16 cellular contexts compared by ENCODE assay signal in genomic region chr6:31952890-31953289, GRCh38. TPM values are rescaled to one million over a fixed set of nuclear protein-coding genes. Genes with fewer than 3 reads are reported as not detected.
DNase-seq lines count a peak whose midpoint lies in the region; ATAC-seq, FAIRE-seq and TF ChIP-seq lines count a peak whose summit lies in the region.
"Had no signal": no experiment of that assay in that cellular context is flagged by ENCODE, and none has a peak within 500 bp of the region (broad histone marks: within the 10 kb centered on the region; RNA-seq: fewer than 3 reads in every experiment).

No MANE protein-coding gene starts in this region.

- CTCF ChIA-PET in WTC11 (lab: Charles Lee): interaction anchor here (0.6 to 2.1 kb wide), 37 partner anchors 11 to 406 kb away, joined by 3 to 21 read pairs (median 5); partner anchors contain the start of genes ABHD16A, ATP6V1G2, C2 and C6orf47

- no peak for ATAC-seq in HG02970 (IDR thresholded peaks at IDR 0.05; ENCODE audit: low FRiP score, unreplicated experiment)
- no peak for ATAC-seq in WTC11

- H3K27me3 Mint-ChIP-seq in activated naive CD4-positive, alpha-beta T cell treated with anti-CD3 and anti-CD28 coated beads, Interleukin-2, amount 50 U/mL, for 24 hours: no peaks in the 10 kb centered on the region
- H3K27me3 Mint-ChIP-seq in WTC11 (ENCODE audit: low read depth): peaks cover 12% of the 10 kb centered on the region

- peaks cover 9% of the 10 kb centered on the region for H3K4me1 Mint-ChIP-seq in activated naive CD4-positive, alpha-beta T cell treated with anti-CD3 and anti-CD28 coated beads, Interleukin-2, amount 50 U/mL, for 24 hours
- peaks cover 4% of the 10 kb centered on the region for H3K4me1 Mint-ChIP-seq in WTC11

- no peaks in the 10 kb centered on the region for H3K27me3 ChIP-seq in subcutaneous abdominal adipose tissue (ENCODE audit: control insufficient read depth in 5 of 5, insufficient read depth in 4 of 5, low read length in 5 of 5)

- no peak for DNase-seq in activated naive CD4-positive, alpha-beta T cell treated with Interleukin-2 at 50 U/mL for 16 hours
- DNase-seq in kidney (peak; percentile 38), WTC11 (ENCODE audit: low spot score) (no peak)
- DNase-seq: KG1; natural killer cell; NK-92 treated with Interleukin-12 subunit alpha and Interleukin-12 subunit beta, amount 100 ng/mL, for 24 hours; stimulated activated CD4-positive, alpha-beta T cell treated with anti-CD3 and anti-CD28 coated beads, Interleukin-4, amount 100 ng/mL, for 4 hours; T1000 had no signal

- peak overlapping the region; percentile 31 for H3K27ac Mint-ChIP-seq in activated naive CD4-positive, alpha-beta T cell treated with anti-CD3 and anti-CD28 coated beads, Interleukin-2, amount 50 U/mL, for 24 hours
- H3K27ac Mint-ChIP-seq in WTC11: no peak overlapping the region; the same call in 1 of the 2 replicates
- H3K27ac Mint-ChIP-seq: activated T-helper 2 cell treated with anti-CD3 and anti-CD28 coated beads, Interferon-gamma antibody, Interleukin-2, Interleukin-4, amounts not matched to agents 10 μg/mL and 5 μg/mL and 100 μg/mL, durations not matched to agents 14 hours and 24 hours and 36 hours had no signal

- H3K9me3 ChIP-seq in kidney (ENCODE audit: control insufficient read depth in 1 of 2, low read length in 2 of 2) (no peaks in the 10 kb centered on the region), subcutaneous abdominal adipose tissue (ENCODE audit: control insufficient read depth in 5 of 5, low read length in 5 of 5) (no peaks in the 10 kb centered on the region)
- H3K9me3 ChIP-seq: Caco-2, left ventricle myocardium inferior had no signal

- H3K4me3 ChIP-seq in kidney (ENCODE audit: low read length in 2 of 2) (no peak overlapping the region), subcutaneous abdominal adipose tissue (ENCODE audit: low read depth in 1 of 5, low read length in 5 of 5) (no peak overlapping the region)
- H3K4me3 ChIP-seq: left ventricle myocardium inferior had no signal

- TF ChIP-seq CTCF in kidney (IDR thresholded peaks at IDR 0.05; ENCODE audit: borderline replicate concordance, extremely low read depth, insufficient read depth) (no peak), WTC11 (IDR thresholded peaks at IDR 0.05) (no peak; the same call in 1 of the 2 replicates)

- no peaks in the 10 kb centered on the region for H3K9me3 Mint-ChIP-seq in activated naive CD4-positive, alpha-beta T cell treated with anti-CD3 and anti-CD28 coated beads, Interleukin-2, amount 50 U/mL, for 24 hours
- no peaks in the 10 kb centered on the region for H3K9me3 Mint-ChIP-seq in WTC11
- H3K9me3 Mint-ChIP-seq: activated T-helper 2 cell treated with anti-CD3 and anti-CD28 coated beads, Interferon-gamma antibody, Interleukin-2, Interleukin-4, amounts not matched to agents 10 μg/mL and 5 μg/mL and 100 μg/mL, durations not matched to agents 14 hours and 24 hours and 36 hours; natural killer cell had no signal

- no peak overlapping the region for H3K4me3 Mint-ChIP-seq in activated naive CD4-positive, alpha-beta T cell treated with anti-CD3 and anti-CD28 coated beads, Interleukin-2, amount 50 U/mL, for 24 hours
- no peak overlapping the region for H3K4me3 Mint-ChIP-seq in WTC11
- H3K4me3 Mint-ChIP-seq: natural killer cell had no signal

- H3K36me3 ChIP-seq in kidney (ENCODE audit: control insufficient read depth in 1 of 2, insufficient read depth in 2 of 2, low read length in 2 of 2): peaks cover 34 to 35% of the 10 kb centered on the region in 2 donors
- peaks cover 4 to 62% (median 52%) of the 10 kb centered on the region in 5 donors for H3K36me3 ChIP-seq in subcutaneous abdominal adipose tissue (ENCODE audit: control insufficient read depth in 5 of 5, insufficient read depth in 5 of 5, low read length in 5 of 5)

- intact Hi-C loops in kidney (cut with DNase I): no loop called here

- H3K36me3 Mint-ChIP-seq in activated naive CD4-positive, alpha-beta T cell treated with anti-CD3 and anti-CD28 coated beads, Interleukin-2, amount 50 U/mL, for 24 hours: peaks cover 9% of the 10 kb centered on the region
- peaks cover 51% of the 10 kb centered on the region for H3K36me3 Mint-ChIP-seq in WTC11

- H3K4me1 ChIP-seq in kidney (ENCODE audit: control insufficient read depth in 1 of 2, insufficient read depth in 1 of 2, low read depth in 1 of 2, low read length in 2 of 2): peaks cover 2 to 3% of the 10 kb centered on the region in 2 donors
- peaks cover 0 to 11% (median 8%) of the 10 kb centered on the region in 5 donors for H3K4me1 ChIP-seq in subcutaneous abdominal adipose tissue (ENCODE audit: control insufficient read depth in 5 of 5, insufficient read depth in 5 of 5, low read length in 5 of 5)

- H3K9ac ChIP-seq in kidney (ENCODE audit: low read length in 2 of 2) (no peak overlapping the region), subcutaneous abdominal adipose tissue (ENCODE audit: low read length in 5 of 5) (no peak overlapping the region)

- POLR2A ChIA-PET in WTC11 (lab: Charles Lee): interaction anchor here (0.7 to 1.0 kb wide), 2 partner anchors 55 to 65 kb away, joined by 3 read pairs; no protein-coding TSS in a partner anchor

- H3K27ac ChIP-seq in kidney (ENCODE audit: low read depth in 2 of 2, low read length in 2 of 2) (no peak overlapping the region), subcutaneous abdominal adipose tissue (ENCODE audit: low read depth, low read length) (peak overlapping the region; percentile 25)
- H3K27ac ChIP-seq: left ventricle myocardium inferior had no signal

- FAIRE-seq in kidney (lab: Jason Lieb, UNC): no peak
- FAIRE-seq: G401.6 had no signal

TF ChIP-seq in WTC11, 78 proteins besides CTCF, POLR2A, EP300 and RAD21 (continues in another document):
- no peak for TF ChIP-seq CBFB (CRISPR knock-in tag; IDR thresholded peaks at IDR 0.05; ENCODE audit: low read depth)
- TF ChIP-seq FOXP4 (CRISPR knock-in tag; IDR thresholded peaks at IDR 0.05): no peak
- TF ChIP-seq, protein P1, sequence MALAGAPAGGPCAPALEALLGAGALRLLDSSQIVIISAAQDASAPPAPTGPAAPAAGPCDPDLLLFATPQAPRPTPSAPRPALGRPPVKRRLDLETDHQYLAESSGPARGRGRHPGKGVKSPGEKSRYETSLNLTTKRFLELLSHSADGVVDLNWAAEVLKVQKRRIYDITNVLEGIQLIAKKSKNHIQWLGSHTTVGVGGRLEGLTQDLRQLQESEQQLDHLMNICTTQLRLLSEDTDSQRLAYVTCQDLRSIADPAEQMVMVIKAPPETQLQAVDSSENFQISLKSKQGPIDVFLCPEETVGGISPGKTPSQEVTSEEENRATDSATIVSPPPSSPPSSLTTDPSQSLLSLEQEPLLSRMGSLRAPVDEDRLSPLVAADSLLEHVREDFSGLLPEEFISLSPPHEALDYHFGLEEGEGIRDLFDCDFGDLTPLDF (CRISPR knock-in tag; IDR thresholded peaks at IDR 0.05): no peak
- TF ChIP-seq ZNF263 (CRISPR knock-in tag; IDR thresholded peaks at IDR 0.05; ENCODE audit: low read depth): no peak
- no peak for TF ChIP-seq ZNF121 (CRISPR knock-in tag; IDR thresholded peaks at IDR 0.05)
- no peak for TF ChIP-seq CREM (CRISPR knock-in tag; IDR thresholded peaks at IDR 0.05)
- TF ChIP-seq, protein P2, sequence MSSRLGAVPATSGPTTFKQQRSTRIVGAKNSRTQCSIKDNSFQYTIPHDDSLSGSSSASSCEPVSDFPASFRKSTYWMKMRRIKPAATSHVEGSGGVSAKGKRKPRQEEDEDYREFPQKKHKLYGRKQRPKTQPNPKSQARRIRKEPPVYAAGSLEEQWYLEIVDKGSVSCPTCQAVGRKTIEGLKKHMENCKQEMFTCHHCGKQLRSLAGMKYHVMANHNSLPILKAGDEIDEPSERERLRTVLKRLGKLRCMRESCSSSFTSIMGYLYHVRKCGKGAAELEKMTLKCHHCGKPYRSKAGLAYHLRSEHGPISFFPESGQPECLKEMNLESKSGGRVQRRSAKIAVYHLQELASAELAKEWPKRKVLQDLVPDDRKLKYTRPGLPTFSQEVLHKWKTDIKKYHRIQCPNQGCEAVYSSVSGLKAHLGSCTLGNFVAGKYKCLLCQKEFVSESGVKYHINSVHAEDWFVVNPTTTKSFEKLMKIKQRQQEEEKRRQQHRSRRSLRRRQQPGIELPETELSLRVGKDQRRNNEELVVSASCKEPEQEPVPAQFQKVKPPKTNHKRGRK (CRISPR knock-in tag; IDR thresholded peaks at IDR 0.05; ENCODE audit: borderline replicate concordance): no peak
- TF ChIP-seq TP53 (CRISPR knock-in tag; IDR thresholded peaks at IDR 0.05): no peak

RNA-seq across cellular contexts. Expression of gene NELFE, which starts 5.9 kb away (rescaled TPM):
- total RNA-seq in kidney (62.0 TPM), WTC11 (2021) (73.8 to 88.7 TPM (median 79.0 TPM) in 3 replicates)
- polyA plus RNA-seq in kidney (ENCODE audit: insufficient read depth, low read depth, low replicate concordance): 83.0 TPM

RNA-seq across cellular contexts. Expression of gene SKIC2, which starts 6.1 kb away (rescaled TPM):
- total RNA-seq in kidney: 67.8 TPM
- polyA plus RNA-seq in kidney (ENCODE audit: insufficient read depth, low read depth, low replicate concordance): 55.0 TPM
- 80.0 to 84.0 TPM (median 81.8 TPM) in 3 replicates for total RNA-seq in WTC11 (2021)

RNA-seq across cellular contexts. Expression of gene CFB, which starts 7.0 kb away (rescaled TPM):
- total RNA-seq in kidney: 200 TPM
- 154 TPM for polyA plus RNA-seq in kidney (ENCODE audit: insufficient read depth, low read depth, low replicate concordance)
- 1.4 to 2.7 TPM (median 1.4 TPM) in 3 replicates for total RNA-seq in WTC11 (2021)

RNA-seq across cellular contexts. Expression of gene DXO, which starts 19.0 kb away (rescaled TPM):
- total RNA-seq in kidney: 21.3 TPM
- 26.0 TPM for polyA plus RNA-seq in kidney (ENCODE audit: insufficient read depth, low read depth, low replicate concordance)
- 13.8 to 16.5 TPM (median 15.7 TPM) in 3 replicates for total RNA-seq in WTC11 (2021)

RNA-seq across cellular contexts. Expression of gene C2, which starts 25.4 kb away (rescaled TPM):
- total RNA-seq in kidney (38.7 TPM), WTC11 (2021) (1.3 TPM in 3 replicates)
- 84.0 TPM for polyA plus RNA-seq in kidney (ENCODE audit: insufficient read depth, low read depth, low replicate concordance)
- total RNA-seq: dermis microvascular lymphatic vessel endothelial cell had no signal

Comparison
In these comparisons a context has a peak if more than half of its experiments do, and no peak if none do; other contexts are left out.
1. RNA of gene CFB, which starts 7.0 kb away (total RNA-seq): 200 TPM in kidney (single experiment); 1.4 to 2.7 TPM in WTC11; every median in the first group is over 10 times any median in the second.